In the genomic region with DNA sequence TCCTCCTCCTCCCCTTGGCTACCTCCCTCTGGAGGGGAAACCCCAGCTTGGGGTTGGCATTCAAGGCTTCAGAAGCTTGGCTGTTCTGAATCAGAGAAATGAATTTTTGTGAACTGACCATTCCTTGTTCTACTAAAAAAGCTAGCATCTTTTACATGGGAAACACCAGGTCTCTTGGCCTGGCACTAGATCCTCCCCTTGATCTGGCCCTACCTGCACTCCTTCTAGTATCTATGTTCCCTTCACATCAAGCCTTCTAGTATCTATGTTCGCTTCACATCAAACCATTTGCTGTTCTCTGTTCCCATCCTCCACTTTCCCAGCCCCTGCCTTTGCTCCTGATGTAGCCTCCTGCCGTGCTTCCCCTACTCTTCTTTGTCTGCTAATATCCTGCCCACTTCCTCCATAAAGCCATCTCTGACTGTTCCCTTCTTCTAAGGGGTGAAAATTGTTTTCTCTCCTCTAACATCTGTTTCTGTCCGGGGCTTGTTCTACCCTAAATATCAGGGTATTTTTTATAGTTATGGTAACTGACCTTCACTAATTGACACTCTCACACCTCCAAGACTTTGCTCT, we compare ENCODE assay signal across 25 cellular contexts. TPM values are rescaled to one million over a fixed set of nuclear protein-coding genes. Genes with fewer than 3 reads are reported as not detected.
DNase-seq lines count a peak whose midpoint lies in the region; ATAC-seq, FAIRE-seq and TF ChIP-seq lines count a peak whose summit lies in the region.
"Had no signal": no experiment of that assay in that cellular context is flagged by ENCODE, and none has a peak within 500 bp of the region (broad histone marks: within the 10 kb centered on the region; RNA-seq: fewer than 3 reads in every experiment).

No MANE protein-coding gene starts in this region.

- no peaks in the 10 kb centered on the region for H3F3A ChIP-seq in Loucy (ENCODE audit: low read depth)

- H2BK120ac ChIP-seq in H1 (replicated peaks; ENCODE audit: low read depth, low read length), result no peak overlapping the region

- no peak for ATAC-seq in GM18519 (IDR thresholded peaks at IDR 0.05; ENCODE audit: low FRiP score, unreplicated experiment)
- ATAC-seq: HCT116 had no signal

- TF ChIP-seq CTCF in left ventricle myocardium inferior (IDR thresholded peaks at IDR 0.05; ENCODE audit: borderline replicate concordance) (no peak), Loucy (conservative IDR thresholded peaks at IDR 0.05; ENCODE audit: low read length) (no peak), H1 (IDR thresholded peaks at IDR 0.05; ENCODE audit: control extremely low read depth in 1 of 3, insufficient read depth in 1 of 3, low read depth in 1 of 3, low read length in 3 of 3) (no peak), osteoblast (IDR thresholded peaks at IDR 0.05; ENCODE audit: extremely low read depth, low read depth, low read length) (no peak)

- no peak overlapping the region for H2BK20ac ChIP-seq in H1 (ENCODE audit: low read length)

- H3K18ac ChIP-seq in H1 (ENCODE audit: extremely low read depth, low read length), result no peak overlapping the region; the same call in 1 of the 2 replicates

- no peaks in the 10 kb centered on the region for H3K79me2 ChIP-seq in Loucy (ENCODE audit: insufficient read depth, low read length)
- no peaks in the 10 kb centered on the region for H3K79me2 ChIP-seq in H1 (ENCODE audit: control insufficient read depth in 1 of 2, insufficient read depth in 2 of 2, low read length in 2 of 2)
- H3K79me2 ChIP-seq in osteoblast (ENCODE audit: insufficient read depth, low read length), result no peaks in the 10 kb centered on the region

- no peak overlapping the region for H3K14ac ChIP-seq in H1 (ENCODE audit: insufficient read length)

- H3K4me2 ChIP-seq in Loucy (ENCODE audit: low read depth, low read length, poor library complexity, severe bottlenecking) (peak overlapping the region; percentile 36), H1 (ENCODE audit: insufficient read depth in 1 of 2, low read depth in 2 of 2, low read length in 2 of 2) (no peak overlapping the region), osteoblast (ENCODE audit: insufficient read depth, low read length) (no peak overlapping the region)

- no peak overlapping the region for H3K4me3 ChIP-seq in left ventricle myocardium inferior
- no peak overlapping the region for H3K4me3 ChIP-seq in Loucy (ENCODE audit: low read length, poor library complexity, severe bottlenecking)
- H3K4me3 ChIP-seq in H1 (ENCODE audit: extremely low read depth in 1 of 4, insufficient read depth in 2 of 4, low read depth in 3 of 4, low read length in 4 of 4), result no peak overlapping the region
- no peak overlapping the region for H3K4me3 ChIP-seq in osteoblast (ENCODE audit: insufficient read depth, low read length)
- H3K4me3 ChIP-seq: GM23248, Peyer's patch had no signal

- H4K20me1 ChIP-seq in Loucy (ENCODE audit: insufficient read depth, low read length, poor library complexity, severe bottlenecking) (no peaks in the 10 kb centered on the region), H1 (replicated peaks in 1 of 2; ENCODE audit: control insufficient read depth in 1 of 2, insufficient read depth in 2 of 2, low read length in 2 of 2) (peaks cover 0 to 4% of the 10 kb centered on the region in 2 experiments), osteoblast (ENCODE audit: insufficient read depth, low read length) (no peaks in the 10 kb centered on the region)

- TF ChIP-seq RAD21 in H1 (IDR thresholded peaks at IDR 0.05 in 1 of 2, conservative IDR thresholded peaks at IDR 0.05 in 1 of 2; ENCODE audit: low read depth in 2 of 2, low read length in 2 of 2), result no peak

- H3K27ac ChIP-seq in left ventricle myocardium inferior (replicated peaks) (peak overlapping the region; percentile 6), H1 (ENCODE audit: low read depth, low read length) (no peak overlapping the region), osteoblast (ENCODE audit: low read depth, low read length) (no peak overlapping the region)
- H3K27ac ChIP-seq: C4-2B, GM23248, Peyer's patch had no signal

- H2AFZ ChIP-seq in Loucy (ENCODE audit: low read length) (0 out of 2 replicates have a peak overlapping the region, but pooled peaks have one; percentile 38), H1 (ENCODE audit: low read length) (no peak overlapping the region), osteoblast (ENCODE audit: low read length) (no peak overlapping the region)
- H2AFZ ChIP-seq: GM23248 had no signal

- no peak for FAIRE-seq in H1 (lab: Jason Lieb, UNC)
- FAIRE-seq: G401.6, GM12892, HTR-8/SVneo had no signal

- H3K36me3 ChIP-seq in left ventricle myocardium inferior (peaks cover 71% of the 10 kb centered on the region), Loucy (ENCODE audit: insufficient read depth, low read length) (no peaks in the 10 kb centered on the region), H1 (ENCODE audit: control insufficient read depth in 2 of 4, insufficient read depth in 4 of 4, low read length in 3 of 4) (no peaks in the 10 kb centered on the region), osteoblast (ENCODE audit: insufficient read depth, low read length) (no peaks in the 10 kb centered on the region)

- H2BK5ac ChIP-seq in H1 (ENCODE audit: low read depth, low read length), result peak overlapping the region; percentile 18; the same call in 1 of the 2 replicates

- peak overlapping the region; percentile 46; the same call in 1 of the 2 replicates for H2BK15ac ChIP-seq in H1 (ENCODE audit: low read length)

- no peak overlapping the region for H2AK5ac ChIP-seq in H1 (ENCODE audit: low read depth, low read length)

- DNase-seq in left ventricle myocardium inferior, result no peak
- no peak for DNase-seq in cardiac septum (ENCODE audit: low spot score)
- DNase-seq in H1 (ENCODE audit: low read depth in 1 of 2, low spot score in 2 of 2), result no peak
- peak; percentile 68 for DNase-seq in osteoblast (ENCODE audit: insufficient read length, low spot score, missing footprints)
- DNase-seq in NCI-H345 (lab: John Stamatoyannopoulos, UW), result no peak
- DNase-seq in mucosa of gallbladder (ENCODE audit: low spot score), result no peak
- DNase-seq: Calu3; CD8-positive, alpha-beta memory T cell; DMS153; GM23248; NCI-H1105; NCI-H146; NCI-H2029; NCI-H2227 treated with DMSO at 0.1 percent for 48 hours; Peyer's patch had no signal

- H3K9ac ChIP-seq in Loucy (ENCODE audit: low read depth, low read length, poor library complexity, severe bottlenecking) (no peak overlapping the region), H1 (replicated peaks in 1 of 4; ENCODE audit: extremely low read depth in 1 of 4, low read depth in 3 of 4, low read length in 3 of 4) (no peak overlapping the region)
- H3K9ac ChIP-seq: GM23248 had no signal

- H3K4me1 ChIP-seq in left ventricle myocardium inferior (peaks cover 32% of the 10 kb centered on the region), Loucy (ENCODE audit: insufficient read depth, low read length, poor library complexity, severe bottlenecking) (peaks cover 10% of the 10 kb centered on the region), H1 (replicated peaks in 1 of 4; ENCODE audit: control insufficient read depth in 3 of 4, insufficient read depth in 4 of 4, low read length in 3 of 4) (no peaks in the 10 kb centered on the region; a peak in 2 of 7 replicates), osteoblast (ENCODE audit: insufficient read depth, low read length) (no peaks in the 10 kb centered on the region)
- H3K4me1 ChIP-seq: Peyer's patch had no signal

- CTCF ChIA-PET in H1 (lab: Charles Lee; ENCODE audit: partially characterized antibody), result interaction anchor here (1.0 to 1.4 kb wide), 5 partner anchors 9 to 66 kb away, joined by 3 read pairs; no protein-coding TSS in a partner anchor

- H3K9me3 ChIP-seq in left ventricle myocardium inferior (replicated peaks) (no peaks in the 10 kb centered on the region), Loucy (ENCODE audit: insufficient read depth, low read depth, low read length) (no peaks in the 10 kb centered on the region), H1 (ENCODE audit: insufficient read depth in 2 of 2, low read depth in 1 of 2, low read length in 1 of 2) (no peaks in the 10 kb centered on the region), osteoblast (ENCODE audit: low read depth, low read length) (no peaks in the 10 kb centered on the region)
- H3K9me3 ChIP-seq: Peyer's patch had no signal

- 80% methylated on average over 3 of the region's 3 CpGs; no CpG with 5 or more reads in 1 of the 2 experiments for WGBS in H1 (ENCODE audit: extremely low coverage in 1 of 2, insufficient coverage in 1 of 2, insufficient read length in 1 of 2, insufficient replicate concordance in 2 of 2, low coverage in 1 of 2, low lambda C conversion rate in 2 of 2, missing lambda C conversion rate in 1 of 2), 2 experiments

- no peak overlapping the region for H3K4ac ChIP-seq in H1 (replicated peaks; ENCODE audit: insufficient read length, low read depth, low read length)

- no peak for TF ChIP-seq POLR2A in H1 (IDR thresholded peaks at IDR 0.05; ENCODE audit: control extremely low read depth in 1 of 2, low read depth in 2 of 2, low read length in 2 of 2)

- H3K56ac ChIP-seq in H1 (replicated peaks; ENCODE audit: insufficient read length, low read depth, low read length), result no peak overlapping the region

- H3K9me2 ChIP-seq in Loucy (replicated peaks; ENCODE audit: low read depth, low read length), result no peaks in the 10 kb centered on the region

- H4K91ac ChIP-seq in H1 (replicated peaks; ENCODE audit: insufficient read length, low read length), result no peak overlapping the region

- no peak overlapping the region for H4K5ac ChIP-seq in H1 (ENCODE audit: insufficient read length, low read depth, low read length)

- TF ChIP-seq EP300 in H1 (IDR thresholded peaks at IDR 0.05; ENCODE audit: borderline replicate concordance in 1 of 2, low read depth in 2 of 2, low read length in 2 of 2), result no peak

- no peaks in the 10 kb centered on the region for H3K23me2 ChIP-seq in H1 (ENCODE audit: low read depth, low read length)

- POLR2A ChIA-PET in H1 (lab: Charles Lee; ENCODE audit: partially characterized antibody), result no interaction called here

- no peak overlapping the region for H3K23ac ChIP-seq in H1 (ENCODE audit: insufficient read length)

- H3K79me1 ChIP-seq in H1 (ENCODE audit: low read depth, low read length), result no peaks in the 10 kb centered on the region

- intact Hi-C loops in left ventricle myocardium inferior (cut with micrococcal nuclease) (no loop called here), cardiac septum (cut with DNase I) (no loop called here)

- H2BK12ac ChIP-seq in H1 (ENCODE audit: low read depth, low read length), result peak overlapping the region; percentile 39; the same call in 1 of the 2 replicates

- H4K8ac ChIP-seq in H1 (ENCODE audit: extremely low read depth, insufficient read depth, low read length), result no peak overlapping the region; the same call in 1 of the 2 replicates

- H3K27me3 ChIP-seq in left ventricle myocardium inferior (ENCODE audit: low read depth), result no peaks in the 10 kb centered on the region
- H3K27me3 ChIP-seq in Loucy (ENCODE audit: insufficient read depth, low read length, poor library complexity, severe bottlenecking), result no peaks in the 10 kb centered on the region
- H3K27me3 ChIP-seq in H1 (replicated peaks in 1 of 4; ENCODE audit: control insufficient read depth in 3 of 4, extremely low read depth in 1 of 4, insufficient read depth in 3 of 4, low read length in 3 of 4), result no peaks in the 10 kb centered on the region
- H3K27me3 ChIP-seq in osteoblast (ENCODE audit: insufficient read depth, low read length), result no peaks in the 10 kb centered on the region
- H3K27me3 ChIP-seq: Peyer's patch had no signal

RNA-seq across cellular contexts. Expression of gene FAM151A, which starts 25.8 kb away (rescaled TPM):
- total RNA-seq in left ventricle myocardium inferior, result 0.80 TPM
- 0.22 TPM for total RNA-seq in cardiac septum
- not detected in 2 replicates for total RNA-seq in H1 (2021; fragmentation: NEBNext Ultra II Directional; extraction: Animal tissue kit (Norgen Biotek cat#: 25700))
- polyA plus RNA-seq in H1 (2011; rRNA removed), result 0.08 TPM in 1 of 2 replicates, not detected in the other
- 0.08 TPM for polyA plus RNA-seq in H1 (2011; cell fraction: cytosol; rRNA removed)
- polyA plus RNA-seq in H1 (2011; cell fraction: nucleus; rRNA removed), result 0.07 TPM
- polyA plus RNA-seq in H1 (2012, experiment 1 of 2), result not detected in 4 replicates
- polyA plus RNA-seq in H1 (2012, experiment 2 of 2), result not detected
- polyA plus RNA-seq in H1 (2013, experiment 1 of 2), result 0.08 TPM
- 0.06 TPM for polyA plus RNA-seq in H1 (2013, experiment 2 of 2)
- polyA minus RNA-seq in H1 (2011; rRNA and poly(A)+ RNA removed), result not detected in 2 replicates
- not detected for polyA minus RNA-seq in H1 (2011; cell fraction: cytosol; rRNA and poly(A)+ RNA removed)
- polyA minus RNA-seq in H1 (2011; cell fraction: nucleus; rRNA and poly(A)+ RNA removed), result not detected
- total RNA-seq in osteoblast, result not detected in 2 replicates
- not detected for total RNA-seq in mucosa of gallbladder
- total RNA-seq: A172; Calu3; CD8-positive, alpha-beta memory T cell; Daoy; GM23248; OCI-LY7 had no signal
- polyA plus RNA-seq: CD8-positive, alpha-beta memory T cell had no signal

RNA-seq across cellular contexts. Expression of gene MROH7, which starts 44.0 kb away (rescaled TPM):
- 6.8 TPM for total RNA-seq in left ventricle myocardium inferior
- 14.3 TPM for total RNA-seq in cardiac septum
- total RNA-seq in H1 (2021; fragmentation: NEBNext Ultra II Directional; extraction: Animal tissue kit (Norgen Biotek cat#: 25700)), result 0.07 TPM in 1 of 2 replicates, not detected in the other
- 0.20 and 0.27 TPM in 2 replicates for polyA plus RNA-seq in H1 (2011; rRNA removed)
- 0.19 TPM for polyA plus RNA-seq in H1 (2011; cell fraction: cytosol; rRNA removed)
- 0.96 TPM for polyA plus RNA-seq in H1 (2011; cell fraction: nucleus; rRNA removed)
- polyA plus RNA-seq in H1 (2012, experiment 1 of 2), result 0.15 to 0.48 TPM (median 0.28 TPM) in 3 of 4 replicates, not detected in the other
- polyA plus RNA-seq in H1 (2012, experiment 2 of 2), result not detected
- polyA plus RNA-seq in H1 (2013, experiment 1 of 2), result 0.08 TPM
- polyA plus RNA-seq in H1 (2013, experiment 2 of 2), result 0.04 TPM
- polyA minus RNA-seq in H1 (2011; rRNA and poly(A)+ RNA removed), result 0.51 and 0.66 TPM in 2 replicates
- not detected for polyA minus RNA-seq in H1 (2011; cell fraction: cytosol; rRNA and poly(A)+ RNA removed)
- polyA minus RNA-seq in H1 (2011; cell fraction: nucleus; rRNA and poly(A)+ RNA removed), result 1.9 TPM
- total RNA-seq in osteoblast, result 0.36 and 0.59 TPM in 2 replicates
- total RNA-seq in mucosa of gallbladder, result 8.0 TPM
- total RNA-seq: A172; CD8-positive, alpha-beta memory T cell; Daoy; OCI-LY7 had no signal
- polyA plus RNA-seq: CD8-positive, alpha-beta memory T cell had no signal

RNA-seq across cellular contexts. Expression of gene ACOT11, which starts 49.5 kb away (rescaled TPM):
- total RNA-seq in left ventricle myocardium inferior, result 64.8 TPM
- total RNA-seq in cardiac septum, result 44.1 TPM
- total RNA-seq in H1 (2021; fragmentation: NEBNext Ultra II Directional; extraction: Animal tissue kit (Norgen Biotek cat#: 25700)), result 3.5 and 3.8 TPM in 2 replicates
- 4.5 and 5.6 TPM in 2 replicates for polyA plus RNA-seq in H1 (2011; rRNA removed)
- polyA plus RNA-seq in H1 (2011; cell fraction: cytosol; rRNA removed), result 4.2 TPM
- polyA plus RNA-seq in H1 (2011; cell fraction: nucleus; rRNA removed), result 9.9 TPM
- 2.9 to 4.1 TPM (median 3.4 TPM) in 4 replicates for polyA plus RNA-seq in H1 (2012, experiment 1 of 2)
- polyA plus RNA-seq in H1 (2012, experiment 2 of 2), result 3.2 TPM
- 2.8 TPM for polyA plus RNA-seq in H1 (2013, experiment 1 of 2)
- polyA plus RNA-seq in H1 (2013, experiment 2 of 2), result 2.5 TPM
- 6.1 and 6.3 TPM in 2 replicates for polyA minus RNA-seq in H1 (2011; rRNA and poly(A)+ RNA removed)
- 1.8 TPM for polyA minus RNA-seq in H1 (2011; cell fraction: cytosol; rRNA and poly(A)+ RNA removed)
- 8.7 TPM for polyA minus RNA-seq in H1 (2011; cell fraction: nucleus; rRNA and poly(A)+ RNA removed)
- total RNA-seq in osteoblast, result 2.9 and 3.8 TPM in 2 replicates
- total RNA-seq in mucosa of gallbladder, result 38.1 TPM
- total RNA-seq: OCI-LY7 had no signal
